In the genomic region with DNA sequence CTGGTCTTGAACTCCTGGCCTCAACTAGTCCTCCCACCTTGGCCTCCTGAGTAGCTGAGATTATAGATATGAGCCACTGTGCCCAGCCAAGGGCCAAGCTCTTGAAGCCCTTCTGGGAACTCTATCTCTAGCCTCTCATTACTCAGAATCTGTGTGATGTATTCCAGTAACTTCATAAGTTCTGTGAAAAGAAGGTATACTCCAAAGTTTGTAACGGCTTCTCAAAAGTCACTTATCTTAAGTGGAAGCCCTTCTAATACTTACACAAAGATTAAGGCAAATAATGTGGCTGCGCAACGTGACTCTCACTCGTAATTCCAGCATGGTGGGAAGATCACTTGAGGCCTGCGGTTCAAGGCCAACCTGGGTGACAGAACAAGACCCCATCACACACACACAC, we compare ENCODE assay signal across 31 cellular contexts. TPM values are rescaled to one million over a fixed set of nuclear protein-coding genes. Genes with fewer than 3 reads are reported as not detected.
"Had no signal": no experiment of that assay in that cellular context is flagged by ENCODE, and none has a peak within 500 bp of the region (broad histone marks: within the 10 kb centered on the region; RNA-seq: fewer than 3 reads in every experiment).

No MANE protein-coding gene starts in this region.

- H3K4me3 ChIP-seq: ascending aorta, breast epithelium, cardiac muscle cell, colonic mucosa, esophagus squamous epithelium, gastroesophageal sphincter had no signal

- H3K36me3 ChIP-seq: ascending aorta, breast epithelium, colonic mucosa had no signal

- H3K9me3 Mint-ChIP-seq: activated CD4-positive, alpha-beta memory T cell treated with anti-CD3 and anti-CD28 coated beads for 36 hours; activated CD4-positive, alpha-beta T cell treated with anti-CD3 and anti-CD28 coated beads, Interleukin-2, amount 10 ng/mL, durations not matched to agents 24 days and 14 days; activated naive CD4-positive, alpha-beta T cell treated with anti-CD3 and anti-CD28 coated beads, Interleukin-2, amount 10 ng/mL, durations not matched to agents 7 days and 5 days; activated naive CD4-positive, alpha-beta T cell treated with anti-CD3 and anti-CD28 coated beads, Interleukin-2, amount 50 U/mL, for 72 hours; activated naive CD8-positive, alpha-beta T cell treated with anti-CD3 and anti-CD28 coated beads, Interleukin-2, amount 10 ng/mL, durations not matched to agents 7 days and 5 days; activated T-cell treated with anti-CD3 and anti-CD28 coated beads, Interleukin-2, amount 50 U/mL, for 24 hours; activated T-cell treated with anti-CD3 and anti-CD28 coated beads, Interleukin-2, amount 50 U/mL, for 72 hours; brain had no signal

- FAIRE-seq: endometrium, endothelial cell of umbilical vein had no signal

- ATAC-seq: activated CD4-positive, alpha-beta T cell treated with anti-CD3 and anti-CD28 coated beads for 36 hours; activated CD8-positive, alpha-beta T cell treated with anti-CD3 and anti-CD28 coated beads, Interleukin-2, amount 10 ng/mL, durations not matched to agents 7 days and 5 days; activated naive CD4-positive, alpha-beta T cell treated with anti-CD3 and anti-CD28 coated beads, Interleukin-2, amount 50 U/mL, for 72 hours; activated T-cell treated with anti-CD3 and anti-CD28 coated beads, Interleukin-2, amount 50 U/mL, for 72 hours; gastroesophageal sphincter had no signal

- H3K27me3 Mint-ChIP-seq: activated CD4-positive, alpha-beta memory T cell treated with anti-CD3 and anti-CD28 coated beads for 36 hours; activated CD4-positive, alpha-beta T cell treated with anti-CD3 and anti-CD28 coated beads for 36 hours; activated CD4-positive, alpha-beta T cell treated with anti-CD3 and anti-CD28 coated beads, Interleukin-2, amount 10 ng/mL, durations not matched to agents 24 days and 14 days; activated naive CD4-positive, alpha-beta T cell treated with anti-CD3 and anti-CD28 coated beads, Interleukin-2, amount 10 ng/mL, durations not matched to agents 7 days and 5 days; activated naive CD8-positive, alpha-beta T cell treated with anti-CD3 and anti-CD28 coated beads, Interleukin-2, amount 10 ng/mL, durations not matched to agents 7 days and 5 days; activated T-cell treated with anti-CD3 and anti-CD28 coated beads, Interleukin-2, amount 50 U/mL, for 24 hours; brain had no signal

- H3K27ac ChIP-seq: ascending aorta, breast epithelium, cardiac muscle cell, colonic mucosa, epithelial cell of prostate, esophagus squamous epithelium, gastroesophageal sphincter had no signal

- H3K27me3 ChIP-seq: ascending aorta, breast epithelium, cardiac muscle cell, colonic mucosa, esophagus squamous epithelium, gastroesophageal sphincter had no signal

- H3K27ac Mint-ChIP-seq: activated CD4-positive, alpha-beta memory T cell treated with anti-CD3 and anti-CD28 coated beads for 36 hours; activated CD4-positive, alpha-beta T cell treated with anti-CD3 and anti-CD28 coated beads for 36 hours; activated CD4-positive, alpha-beta T cell treated with anti-CD3 and anti-CD28 coated beads, Interleukin-2, amount 10 ng/mL, durations not matched to agents 24 days and 14 days; activated CD8-positive, alpha-beta T cell treated with anti-CD3 and anti-CD28 coated beads, Interleukin-2, amount 10 ng/mL, durations not matched to agents 7 days and 5 days; activated naive CD4-positive, alpha-beta T cell treated with anti-CD3 and anti-CD28 coated beads, Interleukin-2, amount 10 ng/mL, durations not matched to agents 7 days and 5 days; activated naive CD4-positive, alpha-beta T cell treated with anti-CD3 and anti-CD28 coated beads, Interleukin-2, amount 50 U/mL, for 72 hours; activated naive CD8-positive, alpha-beta T cell treated with anti-CD3 and anti-CD28 coated beads, Interleukin-2, amount 10 ng/mL, durations not matched to agents 7 days and 5 days; activated T-cell treated with anti-CD3 and anti-CD28 coated beads, Interleukin-2, amount 50 U/mL, for 24 hours; activated T-cell treated with anti-CD3 and anti-CD28 coated beads, Interleukin-2, amount 50 U/mL, for 72 hours; brain had no signal

- H3K9me3 ChIP-seq: ascending aorta, breast epithelium, colonic mucosa, esophagus squamous epithelium, gastroesophageal sphincter had no signal

- H3K4me3 Mint-ChIP-seq: activated CD4-positive, alpha-beta memory T cell treated with anti-CD3 and anti-CD28 coated beads for 36 hours; activated CD4-positive, alpha-beta T cell treated with anti-CD3 and anti-CD28 coated beads for 36 hours; activated CD4-positive, alpha-beta T cell treated with anti-CD3 and anti-CD28 coated beads, Interleukin-2, amount 10 ng/mL, durations not matched to agents 24 days and 14 days; activated CD8-positive, alpha-beta T cell treated with anti-CD3 and anti-CD28 coated beads, Interleukin-2, amount 10 ng/mL, durations not matched to agents 7 days and 5 days; activated naive CD4-positive, alpha-beta T cell treated with anti-CD3 and anti-CD28 coated beads, Interleukin-2, amount 10 ng/mL, durations not matched to agents 7 days and 5 days; activated naive CD8-positive, alpha-beta T cell treated with anti-CD3 and anti-CD28 coated beads, Interleukin-2, amount 10 ng/mL, durations not matched to agents 7 days and 5 days; activated T-cell treated with anti-CD3 and anti-CD28 coated beads, Interleukin-2, amount 50 U/mL, for 24 hours; activated T-cell treated with anti-CD3 and anti-CD28 coated beads, Interleukin-2, amount 50 U/mL, for 72 hours; brain had no signal

- H3K36me3 Mint-ChIP-seq: activated CD4-positive, alpha-beta memory T cell treated with anti-CD3 and anti-CD28 coated beads for 36 hours; activated naive CD4-positive, alpha-beta T cell treated with anti-CD3 and anti-CD28 coated beads, Interleukin-2, amount 10 ng/mL, durations not matched to agents 7 days and 5 days; activated naive CD4-positive, alpha-beta T cell treated with anti-CD3 and anti-CD28 coated beads, Interleukin-2, amount 50 U/mL, for 72 hours; activated naive CD8-positive, alpha-beta T cell treated with anti-CD3 and anti-CD28 coated beads, Interleukin-2, amount 10 ng/mL, durations not matched to agents 7 days and 5 days had no signal

- DNase-seq: activated CD4-positive, alpha-beta memory T cell treated with anti-CD3 and anti-CD28 coated beads for 36 hours; activated CD4-positive, alpha-beta T cell treated with anti-CD3 and anti-CD28 coated beads for 36 hours; activated CD4-positive, alpha-beta T cell treated with anti-CD3 and anti-CD28 coated beads, Interleukin-2, amount 10 ng/mL, durations not matched to agents 24 days and 14 days; activated CD4-positive, CD25-positive, alpha-beta regulatory T cell; activated CD4-positive, CD25-positive, alpha-beta regulatory T cell treated with anti-CD3 and anti-CD28 coated beads, Interleukin-2, amount 50 U/mL, for 72 hours; activated CD8-positive, alpha-beta memory T cell treated with anti-CD3 and anti-CD28 coated beads, Interleukin-2, amount 50 U/mL, for 48 hours; activated CD8-positive, alpha-beta T cell treated with anti-CD3 and anti-CD28 coated beads, Interleukin-2, amount 10 ng/mL, durations not matched to agents 7 days and 5 days; activated gamma-delta T cell; activated naive CD4-positive, alpha-beta T cell; activated naive CD4-positive, alpha-beta T cell treated with anti-CD3 and anti-CD28 coated beads, Interleukin-2, amount 10 ng/mL, durations not matched to agents 7 days and 5 days; activated naive CD8-positive, alpha-beta T cell treated with anti-CD3 and anti-CD28 coated beads, Interleukin-2, amount 10 ng/mL, durations not matched to agents 7 days and 5 days; activated T-cell treated with anti-CD3 and anti-CD28 coated beads for 4 hours; activated T-cell treated with anti-CD3 and anti-CD28 coated beads, Interleukin-2, amount 50 U/mL, for 24 hours; activated T-cell treated with anti-CD3 and anti-CD28 coated beads, Interleukin-2, amount 50 U/mL, for 72 hours; central memory CD4-positive, alpha-beta T cell; cerebellar nuclear complex; colonic mucosa; effector CD8-positive, alpha-beta T cell; esophagus squamous epithelium; foreskin melanocyte; T-helper 2 cell had no signal

- H3K4me1 Mint-ChIP-seq: activated CD4-positive, alpha-beta T cell treated with anti-CD3 and anti-CD28 coated beads for 36 hours; activated CD4-positive, alpha-beta T cell treated with anti-CD3 and anti-CD28 coated beads, Interleukin-2, amount 10 ng/mL, durations not matched to agents 24 days and 14 days; activated naive CD4-positive, alpha-beta T cell treated with anti-CD3 and anti-CD28 coated beads, Interleukin-2, amount 10 ng/mL, durations not matched to agents 7 days and 5 days; activated naive CD8-positive, alpha-beta T cell treated with anti-CD3 and anti-CD28 coated beads, Interleukin-2, amount 10 ng/mL, durations not matched to agents 7 days and 5 days had no signal

RNA-seq across cellular contexts. Expression of a gene that starts 23.5 kb away (rescaled TPM):
- total RNA-seq: activated CD4-positive, alpha-beta memory T cell treated with anti-CD3 and anti-CD28 coated beads for 36 hours; activated CD4-positive, alpha-beta T cell treated with anti-CD3 and anti-CD28 coated beads for 36 hours; activated CD4-positive, alpha-beta T cell treated with anti-CD3 and anti-CD28 coated beads, Interleukin-2, amount 10 ng/mL, durations not matched to agents 24 days and 14 days; activated naive CD4-positive, alpha-beta T cell treated with anti-CD3 and anti-CD28 coated beads, Interleukin-2, amount 50 U/mL, for 72 hours; activated naive CD8-positive, alpha-beta T cell treated with anti-CD3 and anti-CD28 coated beads, Interleukin-2, amount 10 ng/mL, durations not matched to agents 7 days and 5 days; activated T-cell treated with anti-CD3 and anti-CD28 coated beads, Interleukin-2, amount 50 U/mL, for 72 hours; ascending aorta; breast epithelium; colonic mucosa; gastroesophageal sphincter; T-helper 1 cell treated with Interleukin-12 subunit alpha and Interleukin-12 subunit beta and Interleukin-4 antibody, amounts not matched to agents 30 ng/mL and 1 ng/mL, for 36 hours had no signal
- polyA plus RNA-seq: endothelial cell of umbilical vein had no signal

RNA-seq across cellular contexts. Expression of a gene that starts 34.7 kb away (rescaled TPM):
- total RNA-seq: ascending aorta had no signal
